ENCODE assay signal across 1 cellular context in genomic region chr9:125706661-125707539, GRCh38.
TF ChIP-seq lines count a peak whose summit lies in the region.

TSS of gene MAPKAP1 (minus strand) at chr9:125707208. CDS start at chr9:125672574, 34,634 bp downstream.

TF ChIP-seq in HepG2, 621 proteins besides CTCF, POLR2A, EP300 and RAD21 (continued from another document and continues in another):
- TF ChIP-seq DMTF1 (CRISPR knock-in tag; IDR thresholded peaks at IDR 0.05) (0 out of 2 replicates have a peak, but pooled peaks have one; percentile 54), NFE2L1 (CRISPR knock-in tag; IDR thresholded peaks at IDR 0.05; ENCODE audit: borderline replicate concordance) (no peak), ZNF562 (CRISPR knock-in tag; IDR thresholded peaks at IDR 0.05; ENCODE audit: borderline replicate concordance) (no peak), ZSCAN25 (CRISPR knock-in tag; IDR thresholded peaks at IDR 0.05) (0 out of 2 replicates have a peak, but pooled peaks have one; percentile 15), POLR2AphosphoS2 (IDR thresholded peaks at IDR 0.05; ENCODE audit: low read depth, low read length) (no peak), NFYB (CRISPR knock-in tag; IDR thresholded peaks at IDR 0.05) (no peak), CBX1 (IDR thresholded peaks at IDR 0.05; ENCODE audit: low read depth) (no peak), AKNA (CRISPR knock-in tag; IDR thresholded peaks at IDR 0.05; ENCODE audit: borderline replicate concordance) (no peak), SOX5 (CRISPR knock-in tag; IDR thresholded peaks at IDR 0.05; ENCODE audit: borderline replicate concordance) (no peak), CEBPG (CRISPR knock-in tag; IDR thresholded peaks at IDR 0.05) (no peak), HIVEP1 (CRISPR knock-in tag; IDR thresholded peaks at IDR 0.05) (peak; percentile 22; the same call in 1 of the 2 replicates), ZFP36L2 (CRISPR knock-in tag; IDR thresholded peaks at IDR 0.05) (no peak), ZNF34 (CRISPR knock-in tag; IDR thresholded peaks at IDR 0.05; ENCODE audit: borderline replicate concordance) (no peak), ZNF547 (CRISPR knock-in tag; IDR thresholded peaks at IDR 0.05) (peak; percentile 75), ZNF850 (CRISPR knock-in tag; conservative IDR thresholded peaks at IDR 0.05) (no peak), YY1 (IDR thresholded peaks at IDR 0.05; ENCODE audit: insufficient read depth, insufficient replicate concordance, low read depth, low read length) (peak; percentile 77), KDM5A (IDR thresholded peaks at IDR 0.05; ENCODE audit: borderline replicate concordance, low read length) (0 out of 2 replicates have a peak, but pooled peaks have one; percentile 57), ZNF282 (IDR thresholded peaks at IDR 0.05; ENCODE audit: partially characterized antibody) (no peak), REST (IDR thresholded peaks at IDR 0.05; ENCODE audit: borderline replicate concordance in 1 of 2, low read depth in 1 of 2, low read length in 2 of 2) (peak in 1 of 2 experiments; percentile 61; a peak in 1 of 4 replicates)
- TF ChIP-seq, protein P1, sequence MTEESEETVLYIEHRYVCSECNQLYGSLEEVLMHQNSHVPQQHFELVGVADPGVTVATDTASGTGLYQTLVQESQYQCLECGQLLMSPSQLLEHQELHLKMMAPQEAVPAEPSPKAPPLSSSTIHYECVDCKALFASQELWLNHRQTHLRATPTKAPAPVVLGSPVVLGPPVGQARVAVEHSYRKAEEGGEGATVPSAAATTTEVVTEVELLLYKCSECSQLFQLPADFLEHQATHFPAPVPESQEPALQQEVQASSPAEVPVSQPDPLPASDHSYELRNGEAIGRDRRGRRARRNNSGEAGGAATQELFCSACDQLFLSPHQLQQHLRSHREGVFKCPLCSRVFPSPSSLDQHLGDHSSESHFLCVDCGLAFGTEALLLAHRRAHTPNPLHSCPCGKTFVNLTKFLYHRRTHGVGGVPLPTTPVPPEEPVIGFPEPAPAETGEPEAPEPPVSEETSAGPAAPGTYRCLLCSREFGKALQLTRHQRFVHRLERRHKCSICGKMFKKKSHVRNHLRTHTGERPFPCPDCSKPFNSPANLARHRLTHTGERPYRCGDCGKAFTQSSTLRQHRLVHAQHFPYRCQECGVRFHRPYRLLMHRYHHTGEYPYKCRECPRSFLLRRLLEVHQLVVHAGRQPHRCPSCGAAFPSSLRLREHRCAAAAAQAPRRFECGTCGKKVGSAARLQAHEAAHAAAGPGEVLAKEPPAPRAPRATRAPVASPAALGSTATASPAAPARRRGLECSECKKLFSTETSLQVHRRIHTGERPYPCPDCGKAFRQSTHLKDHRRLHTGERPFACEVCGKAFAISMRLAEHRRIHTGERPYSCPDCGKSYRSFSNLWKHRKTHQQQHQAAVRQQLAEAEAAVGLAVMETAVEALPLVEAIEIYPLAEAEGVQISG (CRISPR knock-in tag; IDR thresholded peaks at IDR 0.05), result peak; percentile 78
- TF ChIP-seq, protein P2, sequence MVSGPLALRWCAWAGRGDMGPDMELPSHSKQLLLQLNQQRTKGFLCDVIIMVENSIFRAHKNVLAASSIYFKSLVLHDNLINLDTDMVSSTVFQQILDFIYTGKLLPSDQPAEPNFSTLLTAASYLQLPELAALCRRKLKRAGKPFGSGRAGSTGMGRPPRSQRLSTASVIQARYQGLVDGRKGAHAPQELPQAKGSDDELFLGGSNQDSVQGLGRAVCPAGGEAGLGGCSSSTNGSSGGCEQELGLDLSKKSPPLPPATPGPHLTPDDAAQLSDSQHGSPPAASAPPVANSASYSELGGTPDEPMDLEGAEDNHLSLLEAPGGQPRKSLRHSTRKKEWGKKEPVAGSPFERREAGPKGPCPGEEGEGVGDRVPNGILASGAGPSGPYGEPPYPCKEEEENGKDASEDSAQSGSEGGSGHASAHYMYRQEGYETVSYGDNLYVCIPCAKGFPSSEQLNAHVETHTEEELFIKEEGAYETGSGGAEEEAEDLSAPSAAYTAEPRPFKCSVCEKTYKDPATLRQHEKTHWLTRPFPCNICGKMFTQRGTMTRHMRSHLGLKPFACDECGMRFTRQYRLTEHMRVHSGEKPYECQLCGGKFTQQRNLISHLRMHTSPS (CRISPR knock-in tag; IDR thresholded peaks at IDR 0.05; ENCODE audit: low read depth), result no peak
- TF ChIP-seq, protein P3, sequence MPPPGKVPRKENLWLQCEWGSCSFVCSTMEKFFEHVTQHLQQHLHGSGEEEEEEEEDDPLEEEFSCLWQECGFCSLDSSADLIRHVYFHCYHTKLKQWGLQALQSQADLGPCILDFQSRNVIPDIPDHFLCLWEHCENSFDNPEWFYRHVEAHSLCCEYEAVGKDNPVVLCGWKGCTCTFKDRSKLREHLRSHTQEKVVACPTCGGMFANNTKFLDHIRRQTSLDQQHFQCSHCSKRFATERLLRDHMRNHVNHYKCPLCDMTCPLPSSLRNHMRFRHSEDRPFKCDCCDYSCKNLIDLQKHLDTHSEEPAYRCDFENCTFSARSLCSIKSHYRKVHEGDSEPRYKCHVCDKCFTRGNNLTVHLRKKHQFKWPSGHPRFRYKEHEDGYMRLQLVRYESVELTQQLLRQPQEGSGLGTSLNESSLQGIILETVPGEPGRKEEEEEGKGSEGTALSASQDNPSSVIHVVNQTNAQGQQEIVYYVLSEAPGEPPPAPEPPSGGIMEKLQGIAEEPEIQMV (CRISPR knock-in tag; IDR thresholded peaks at IDR 0.05; ENCODE audit: low read depth), result peak; percentile 46; the same call in 1 of the 2 replicates
- TF ChIP-seq, protein P4, sequence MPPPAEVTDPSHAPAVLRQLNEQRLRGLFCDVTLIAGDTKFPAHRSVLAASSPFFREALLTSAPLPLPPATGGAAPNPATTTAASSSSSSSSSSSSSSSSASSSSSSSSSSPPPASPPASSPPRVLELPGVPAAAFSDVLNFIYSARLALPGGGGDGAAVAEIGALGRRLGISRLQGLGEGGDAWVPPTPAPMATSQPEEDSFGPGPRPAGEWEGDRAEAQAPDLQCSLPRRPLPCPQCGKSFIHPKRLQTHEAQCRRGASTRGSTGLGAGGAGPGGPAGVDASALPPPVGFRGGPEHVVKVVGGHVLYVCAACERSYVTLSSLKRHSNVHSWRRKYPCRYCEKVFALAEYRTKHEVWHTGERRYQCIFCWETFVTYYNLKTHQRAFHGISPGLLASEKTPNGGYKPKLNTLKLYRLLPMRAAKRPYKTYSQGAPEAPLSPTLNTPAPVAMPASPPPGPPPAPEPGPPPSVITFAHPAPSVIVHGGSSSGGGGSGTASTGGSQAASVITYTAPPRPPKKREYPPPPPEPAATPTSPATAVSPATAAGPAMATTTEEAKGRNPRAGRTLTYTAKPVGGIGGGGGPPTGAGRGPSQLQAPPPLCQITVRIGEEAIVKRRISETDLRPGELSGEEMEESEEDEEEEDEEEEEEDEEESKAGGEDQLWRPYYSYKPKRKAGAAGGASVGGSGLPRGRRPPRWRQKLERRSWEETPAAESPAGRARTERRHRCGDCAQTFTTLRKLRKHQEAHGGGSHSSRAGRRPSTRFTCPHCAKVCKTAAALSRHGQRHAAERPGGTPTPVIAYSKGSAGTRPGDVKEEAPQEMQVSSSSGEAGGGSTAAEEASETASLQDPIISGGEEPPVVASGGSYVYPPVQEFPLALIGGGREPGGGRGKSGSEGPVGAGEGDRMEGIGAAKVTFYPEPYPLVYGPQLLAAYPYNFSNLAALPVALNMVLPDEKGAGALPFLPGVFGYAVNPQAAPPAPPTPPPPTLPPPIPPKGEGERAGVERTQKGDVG (CRISPR knock-in tag; IDR thresholded peaks at IDR 0.05; ENCODE audit: borderline replicate concordance), result 0 out of 2 replicates have a peak, but pooled peaks have one; percentile 15
- TF ChIP-seq, protein P5, sequence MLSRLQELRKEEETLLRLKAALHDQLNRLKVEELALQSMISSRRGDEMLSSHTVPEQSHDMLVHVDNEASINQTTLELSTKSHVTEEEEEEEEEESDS (CRISPR knock-in tag; IDR thresholded peaks at IDR 0.05; ENCODE audit: borderline replicate concordance), result no peak
- TF ChIP-seq, protein P6, sequence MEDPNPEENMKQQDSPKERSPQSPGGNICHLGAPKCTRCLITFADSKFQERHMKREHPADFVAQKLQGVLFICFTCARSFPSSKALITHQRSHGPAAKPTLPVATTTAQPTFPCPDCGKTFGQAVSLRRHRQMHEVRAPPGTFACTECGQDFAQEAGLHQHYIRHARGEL (CRISPR knock-in tag; IDR thresholded peaks at IDR 0.05), result no peak
- TF ChIP-seq, protein P7, sequence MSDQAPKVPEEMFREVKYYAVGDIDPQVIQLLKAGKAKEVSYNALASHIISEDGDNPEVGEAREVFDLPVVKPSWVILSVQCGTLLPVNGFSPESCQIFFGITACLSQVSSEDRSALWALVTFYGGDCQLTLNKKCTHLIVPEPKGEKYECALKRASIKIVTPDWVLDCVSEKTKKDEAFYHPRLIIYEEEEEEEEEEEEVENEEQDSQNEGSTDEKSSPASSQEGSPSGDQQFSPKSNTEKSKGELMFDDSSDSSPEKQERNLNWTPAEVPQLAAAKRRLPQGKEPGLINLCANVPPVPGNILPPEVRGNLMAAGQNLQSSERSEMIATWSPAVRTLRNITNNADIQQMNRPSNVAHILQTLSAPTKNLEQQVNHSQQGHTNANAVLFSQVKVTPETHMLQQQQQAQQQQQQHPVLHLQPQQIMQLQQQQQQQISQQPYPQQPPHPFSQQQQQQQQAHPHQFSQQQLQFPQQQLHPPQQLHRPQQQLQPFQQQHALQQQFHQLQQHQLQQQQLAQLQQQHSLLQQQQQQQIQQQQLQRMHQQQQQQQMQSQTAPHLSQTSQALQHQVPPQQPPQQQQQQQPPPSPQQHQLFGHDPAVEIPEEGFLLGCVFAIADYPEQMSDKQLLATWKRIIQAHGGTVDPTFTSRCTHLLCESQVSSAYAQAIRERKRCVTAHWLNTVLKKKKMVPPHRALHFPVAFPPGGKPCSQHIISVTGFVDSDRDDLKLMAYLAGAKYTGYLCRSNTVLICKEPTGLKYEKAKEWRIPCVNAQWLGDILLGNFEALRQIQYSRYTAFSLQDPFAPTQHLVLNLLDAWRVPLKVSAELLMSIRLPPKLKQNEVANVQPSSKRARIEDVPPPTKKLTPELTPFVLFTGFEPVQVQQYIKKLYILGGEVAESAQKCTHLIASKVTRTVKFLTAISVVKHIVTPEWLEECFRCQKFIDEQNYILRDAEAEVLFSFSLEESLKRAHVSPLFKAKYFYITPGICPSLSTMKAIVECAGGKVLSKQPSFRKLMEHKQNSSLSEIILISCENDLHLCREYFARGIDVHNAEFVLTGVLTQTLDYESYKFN (CRISPR knock-in tag; conservative IDR thresholded peaks at IDR 0.05), result 0 out of 2 replicates have a peak, but pooled peaks have one; percentile 20
